In the genomic region with DNA sequence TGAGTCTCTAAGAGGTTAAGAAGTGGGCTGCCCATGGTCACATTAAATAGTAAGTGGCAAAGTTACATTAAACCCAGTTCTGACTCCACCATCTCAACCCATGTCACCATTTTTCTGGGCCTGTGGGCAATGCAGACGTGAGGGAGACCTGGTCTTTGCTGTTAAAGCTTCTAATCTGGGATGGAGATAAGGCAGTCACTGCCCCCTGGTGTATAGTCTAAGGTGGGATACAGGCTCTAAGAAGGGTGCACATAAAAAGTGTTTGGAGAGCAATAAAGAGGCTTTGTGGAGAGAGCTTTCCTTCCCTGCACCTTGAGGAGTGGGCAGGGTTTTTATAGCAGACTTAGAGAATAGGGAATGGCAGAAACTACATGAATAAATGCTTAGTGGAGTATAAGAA, we compare ENCODE assay signal across 12 cellular contexts.
DNase-seq lines count a peak whose midpoint lies in the region; ATAC-seq, FAIRE-seq and TF ChIP-seq lines count a peak whose summit lies in the region.
"Had no signal": no experiment of that assay in that cellular context is flagged by ENCODE, and none has a peak within 500 bp of the region (broad histone marks: within the 10 kb centered on the region; RNA-seq: fewer than 3 reads in every experiment).

No MANE protein-coding gene starts in this region.

- peak; percentile 75 for ATAC-seq in HepG2
- no peak for ATAC-seq in right lobe of liver
- no peak for ATAC-seq in activated T-cell treated with anti-CD3 and anti-CD28 coated beads, Interleukin-2, amount 50 U/mL, for 72 hours (replicated peaks in 1 of 2)
- ATAC-seq: K562 had no signal

- no peak for TF ChIP-seq POLR2A in HepG2 (IDR thresholded peaks at IDR 0.05; ENCODE audit: insufficient read depth in 1 of 2, low read depth in 2 of 2, low read length in 2 of 2)
- TF ChIP-seq POLR2A in right lobe of liver (IDR thresholded peaks at IDR 0.05), result no peak

- H3K9ac ChIP-seq in HepG2 (ENCODE audit: insufficient read depth, low read depth, low read length), result no peak overlapping the region

- POLR2A ChIA-PET in HepG2 (lab: Yijun Ruan, JAX), result no interaction called here

- 60% methylated on average over 1 of the region's 1 CpG for WGBS in HepG2 (ENCODE audit: low lambda C conversion rate)
- 67% methylated on average over 1 of the region's 1 CpG for WGBS in right lobe of liver (ENCODE audit: insufficient coverage, low coverage, low lambda C conversion rate, missing lambda C conversion rate)

- H3K27ac Mint-ChIP-seq in activated T-cell treated with anti-CD3 and anti-CD28 coated beads, Interleukin-2, amount 50 U/mL, for 72 hours, result no peak overlapping the region
- H3K27ac Mint-ChIP-seq: activated T-cell treated with anti-CD3 and anti-CD28 coated beads, Interleukin-2, amount 50 U/mL, for 24 hours; CD4-positive, alpha-beta memory T cell had no signal

- DNase-seq in HepG2 (ENCODE audit: low spot score), result peak; percentile 25
- no peak for DNase-seq in right lobe of liver
- DNase-seq in NCI-H69 (lab: John Stamatoyannopoulos, UW), result peak; percentile 59
- DNase-seq in fibroblast of gingiva (ENCODE audit: low read depth), result peak; percentile 26
- DNase-seq in G401 (ENCODE audit: low spot score), result no peak
- DNase-seq in posterior vena cava (ENCODE audit: low spot score), result no peak
- DNase-seq in NCI-H510A (lab: John Stamatoyannopoulos, UW), result no peak
- DNase-seq in activated T-cell treated with anti-CD3 and anti-CD28 coated beads, Interleukin-2, amount 50 U/mL, for 72 hours, result no peak
- DNase-seq: activated T-cell treated with anti-CD3 and anti-CD28 coated beads, Interleukin-2, amount 50 U/mL, for 24 hours; CD4-positive, alpha-beta memory T cell had no signal

- H2AFZ ChIP-seq in HepG2 (ENCODE audit: low read length), result no peak overlapping the region

- no TSS peak for BruUV-seq in HepG2 (replicated peaks; lab: Mats Ljungman, UMichigan)

- H3K36me3 ChIP-seq in HepG2 (replicated peaks in 1 of 2; ENCODE audit: control insufficient read depth in 1 of 2, insufficient read depth in 2 of 2, low read length in 2 of 2) (no peaks in the 10 kb centered on the region), right lobe of liver (no peaks in the 10 kb centered on the region)

- CTCF ChIA-PET in HepG2 (lab: Yijun Ruan, JAX; ENCODE audit: low intra/inter-chr PET ratio, low total read pairs), result interaction anchor here (1.0 to 1.5 kb wide), 2 partner anchors 223 to 241 kb away, joined by 3 to 5 read pairs; no protein-coding TSS in a partner anchor

- in situ Hi-C loops in HepG2 (cut with HindIII; ENCODE audit: extremely low pct_ligation_motif_present, low pct_unique_long_range_greater_than_20kb), result loop anchor here (25.0 kb wide), 2 partner anchors 228 to 303 kb away; no protein-coding TSS in a partner anchor
- in situ Hi-C loops in G401 (cut with HindIII; ENCODE audit: low sequenced_read_pairs), result no loop called here

- H3K27ac ChIP-seq in HepG2 (ENCODE audit: extremely low read length, insufficient read depth, low read length) (no peak overlapping the region), right lobe of liver (no peak overlapping the region)
- H3K27ac ChIP-seq: SK-N-MC had no signal

- TF ChIP-seq EP300 in HepG2 (IDR thresholded peaks at IDR 0.05; ENCODE audit: low read depth in 2 of 2, low read length in 2 of 2) (no peak), HepG2 (CRISPR knock-in tag; IDR thresholded peaks at IDR 0.05; ENCODE audit: borderline replicate concordance) (no peak)

- H3K27me3 ChIP-seq in HepG2 (ENCODE audit: control insufficient read depth in 1 of 2, insufficient read depth in 2 of 2, low read length in 2 of 2) (no peaks in the 10 kb centered on the region), right lobe of liver (no peaks in the 10 kb centered on the region)

- H4K20me1 ChIP-seq in HepG2 (ENCODE audit: insufficient read depth, low read length), result no peaks in the 10 kb centered on the region

- H3K9me3 Mint-ChIP-seq in activated T-cell treated with anti-CD3 and anti-CD28 coated beads, Interleukin-2, amount 50 U/mL, for 72 hours, result no peaks in the 10 kb centered on the region
- H3K9me3 Mint-ChIP-seq: activated T-cell treated with anti-CD3 and anti-CD28 coated beads, Interleukin-2, amount 50 U/mL, for 24 hours; CD4-positive, alpha-beta memory T cell had no signal

- H3K9me3 ChIP-seq in HepG2 (ENCODE audit: low read length), result no peaks in the 10 kb centered on the region
- no peaks in the 10 kb centered on the region for H3K9me3 ChIP-seq in right lobe of liver

- peaks cover 10% of the 10 kb centered on the region for H3K27me3 Mint-ChIP-seq in activated T-cell treated with anti-CD3 and anti-CD28 coated beads, Interleukin-2, amount 50 U/mL, for 72 hours (ENCODE audit: low read depth)

- H3K4me1 Mint-ChIP-seq in activated T-cell treated with anti-CD3 and anti-CD28 coated beads, Interleukin-2, amount 50 U/mL, for 72 hours (ENCODE audit: low read depth), result no peaks in the 10 kb centered on the region
- H3K4me1 Mint-ChIP-seq: CD4-positive, alpha-beta memory T cell had no signal

- no peaks in the 10 kb centered on the region for H3K79me2 ChIP-seq in HepG2 (ENCODE audit: insufficient read depth, low read length)

- intact Hi-C loops in HepG2 (cut with micrococcal nuclease; ENCODE audit: unreplicated experiment) (loop anchor here (1.0 to 10.0 kb wide), 3 partner anchors 223 to 330 kb away; no protein-coding TSS in a partner anchor), right lobe of liver (cut with DNase I) (no loop called here), posterior vena cava (cut with DNase I) (no loop called here)

- TF ChIP-seq CTCF in HepG2 (CRISPR knock-in tag; IDR thresholded peaks at IDR 0.05) (peak; percentile 44), right lobe of liver (IDR thresholded peaks at IDR 0.05) (no peak)

- TF ChIP-seq RAD21 in HepG2 (CRISPR knock-in tag; IDR thresholded peaks at IDR 0.05), result no peak

- FAIRE-seq in HepG2 (lab: Jason Lieb, UNC), result no peak
- FAIRE-seq: K562 had no signal

- H3K4me3 Mint-ChIP-seq in activated T-cell treated with anti-CD3 and anti-CD28 coated beads, Interleukin-2, amount 50 U/mL, for 72 hours, result no peak overlapping the region
- H3K4me3 Mint-ChIP-seq: activated T-cell treated with anti-CD3 and anti-CD28 coated beads, Interleukin-2, amount 50 U/mL, for 24 hours; CD4-positive, alpha-beta memory T cell had no signal

- peaks cover 13% of the 10 kb centered on the region for H3K4me1 ChIP-seq in HepG2 (ENCODE audit: insufficient read depth, low read length)
- H3K4me1 ChIP-seq in right lobe of liver, result no peaks in the 10 kb centered on the region

- no peak overlapping the region for H3K4me3 ChIP-seq in HepG2 (replicated peaks in 1 of 3; ENCODE audit: insufficient read depth in 1 of 3, low read depth in 2 of 3, low read length in 3 of 3)
- H3K4me3 ChIP-seq in right lobe of liver, result no peak overlapping the region
- H3K4me3 ChIP-seq: K562, SK-N-MC had no signal

- no peaks in the 10 kb centered on the region for H3K36me3 Mint-ChIP-seq in activated T-cell treated with anti-CD3 and anti-CD28 coated beads, Interleukin-2, amount 50 U/mL, for 72 hours (ENCODE audit: insufficient read depth in 2 of 2)
- H3K36me3 Mint-ChIP-seq: CD4-positive, alpha-beta memory T cell had no signal

- H3K4me2 ChIP-seq in HepG2 (ENCODE audit: low read depth, low read length), result no peak overlapping the region

TF ChIP-seq in HepG2, 621 proteins besides CTCF, POLR2A, EP300 and RAD21:
- TF ChIP-seq STAG1 (CRISPR knock-in tag; IDR thresholded peaks at IDR 0.05) (peak; percentile 60), ZNF550 (CRISPR knock-in tag; IDR thresholded peaks at IDR 0.05; ENCODE audit: borderline replicate concordance) (no peak), TCF12 (IDR thresholded peaks at IDR 0.05) (no peak), TCF12 (CRISPR knock-in tag; IDR thresholded peaks at IDR 0.05) (no peak), SMC3 (IDR thresholded peaks at IDR 0.05; ENCODE audit: low read length) (peak; percentile 52; the same call in 1 of the 2 replicates)

Comparison
In these comparisons a context has a peak if more than half of its experiments do, and no peak if none do; other contexts are left out.
1. DNase-seq: peak in HepG2 (single experiment), NCI-H69 (single experiment) and fibroblast of gingiva (single experiment); none in right lobe of liver (0 of 3), G401 (single experiment), posterior vena cava (single experiment), NCI-H510A (single experiment) and activated T-cell treated with anti-CD3 and anti-CD28 coated beads, Interleukin-2, amount 50 U/mL, for 72 hours (0 of 2).